Comparison of ENCODE assay signal across 1 cellular context in genomic region chr3:50226888-50227389, GRCh38.
TF ChIP-seq lines count a peak whose summit lies in the region.

No MANE protein-coding gene starts in this region.

TF ChIP-seq in H1, 55 proteins besides CTCF, POLR2A, EP300 and RAD21:
- no peak for TF ChIP-seq CHD2 (IDR thresholded peaks at IDR 0.05; ENCODE audit: low read length)
- peak; percentile 54 for TF ChIP-seq RNF2 (IDR thresholded peaks at IDR 0.05; ENCODE audit: borderline replicate concordance, low read depth, low read length, missing control alignments, poor library complexity, severe bottlenecking)
- peak; percentile 34 for TF ChIP-seq EZH2 (IDR thresholded peaks at IDR 0.05; ENCODE audit: low read depth, low read length, severe bottlenecking)
- no peak for TF ChIP-seq NRF1 (IDR thresholded peaks at IDR 0.05; ENCODE audit: low read depth, low read length)
- TF ChIP-seq TAF1 (IDR thresholded peaks at IDR 0.05; ENCODE audit: low read depth, low read length): peak; percentile 49; the same call in 1 of the 2 replicates
